16 cellular contexts compared by ENCODE assay signal in genomic region chr16:78775161-78775561, GRCh38.
DNase-seq lines count a peak whose midpoint lies in the region; ATAC-seq and TF ChIP-seq lines count a peak whose summit lies in the region.
"Had no signal": no experiment of that assay in that cellular context is flagged by ENCODE, and none has a peak within 500 bp of the region (broad histone marks: within the 10 kb centered on the region; RNA-seq: fewer than 3 reads in every experiment).

No MANE protein-coding gene starts in this region.

- peaks cover 14% of the 10 kb centered on the region for H3K36me3 Mint-ChIP-seq in activated CD4-positive, alpha-beta T cell treated with anti-CD3 and anti-CD28 coated beads for 36 hours (ENCODE audit: low read depth)
- H3K36me3 Mint-ChIP-seq in activated T-cell treated with anti-CD3 and anti-CD28 coated beads, Interleukin-2, amount 50 U/mL, for 24 hours (ENCODE audit: low read depth), result peaks cover 9% of the 10 kb centered on the region

- CTCF ChIA-PET in activated CD4-positive, alpha-beta T cell treated with anti-CD3 and anti-CD28 coated beads for 36 hours (lab: Charles Lee), result interaction anchor here (2.0 kb wide), 1 partner anchor 124 kb away, joined by 5 read pairs; no protein-coding TSS in a partner anchor

- H3K4me3 Mint-ChIP-seq in activated CD4-positive, alpha-beta T cell treated with anti-CD3 and anti-CD28 coated beads for 36 hours, result no peak overlapping the region
- peak overlapping the region; percentile 6 for H3K4me3 Mint-ChIP-seq in activated T-cell treated with anti-CD3 and anti-CD28 coated beads, Interleukin-2, amount 50 U/mL, for 24 hours
- H3K4me3 Mint-ChIP-seq: immature natural killer cell, nephron progenitor cell had no signal

- no peak overlapping the region for H3K4me2 ChIP-seq in osteoblast (ENCODE audit: insufficient read depth, low read length)
- H3K4me2 ChIP-seq: BLaER1 treated with 17β-estradiol and CSF1 and Interleukin-3, amounts not matched to agents 10 nM and 100 nM; PC-9 had no signal

- TF ChIP-seq CTCF in osteoblast (IDR thresholded peaks at IDR 0.05; ENCODE audit: extremely low read depth, low read depth, low read length), result no peak

- H2AFZ ChIP-seq in osteoblast (ENCODE audit: low read length), result no peak overlapping the region
- H2AFZ ChIP-seq: PC-9 had no signal

- H3K4me1 ChIP-seq in osteoblast (ENCODE audit: insufficient read depth, low read length), result no peaks in the 10 kb centered on the region
- H3K4me1 ChIP-seq: BLaER1 treated with 17β-estradiol and CSF1 and Interleukin-3, amounts not matched to agents 10 nM and 100 nM had no signal

- H3K4me3 ChIP-seq in osteoblast (ENCODE audit: insufficient read depth, low read length), result no peak overlapping the region
- H3K4me3 ChIP-seq: ascending aorta; BLaER1 treated with 17β-estradiol and CSF1 and Interleukin-3, amounts not matched to agents 10 nM and 100 nM; PC-9 had no signal

- no peaks in the 10 kb centered on the region for H3K27me3 ChIP-seq in osteoblast (ENCODE audit: insufficient read depth, low read length)
- H3K27me3 ChIP-seq: ascending aorta; BLaER1 treated with 17β-estradiol and CSF1 and Interleukin-3, amounts not matched to agents 10 nM and 100 nM had no signal

- no peaks in the 10 kb centered on the region for H4K20me1 ChIP-seq in osteoblast (ENCODE audit: insufficient read depth, low read length)
- H4K20me1 ChIP-seq: BLaER1 treated with 17β-estradiol and CSF1 and Interleukin-3, amounts not matched to agents 10 nM and 100 nM had no signal

- peaks cover 75% of the 10 kb centered on the region for H3K4me1 Mint-ChIP-seq in activated CD4-positive, alpha-beta T cell treated with anti-CD3 and anti-CD28 coated beads for 36 hours
- H3K4me1 Mint-ChIP-seq in activated T-cell treated with anti-CD3 and anti-CD28 coated beads, Interleukin-2, amount 50 U/mL, for 24 hours (ENCODE audit: low read depth), result peaks cover 87% of the 10 kb centered on the region

- POLR2A ChIA-PET in activated CD4-positive, alpha-beta T cell treated with anti-CD3 and anti-CD28 coated beads for 36 hours (lab: Charles Lee), result no interaction called here

- peak; percentile 88 for DNase-seq in activated CD4-positive, alpha-beta T cell treated with anti-CD3 and anti-CD28 coated beads for 36 hours
- no peak for DNase-seq in activated CD4-positive, alpha-beta T cell treated with anti-CD3 and anti-CD28 coated beads for 4 hours
- DNase-seq in activated T-cell treated with anti-CD3 and anti-CD28 coated beads, Interleukin-2, amount 50 U/mL, for 24 hours, result peak; percentile 71
- DNase-seq in osteoblast (ENCODE audit: insufficient read length, low spot score, missing footprints) (peak; percentile 65), NCI-H524 treated with DMSO at 0.1 percent for 48 hours (lab: John Stamatoyannopoulos, UW) (no peak), NCI-H510A (lab: John Stamatoyannopoulos, UW) (no peak)
- peak; percentile 79 for DNase-seq in stimulated activated CD8-positive, alpha-beta memory T cell treated with anti-CD3 and anti-CD28 coated beads, Interleukin-4, amount 100 ng/mL, for 48 hours
- DNase-seq: immature natural killer cell, mammary epithelial cell, NCI-H2029 treated with DMSO at 0.1 percent for 48 hours, nephron progenitor cell, PC-9 had no signal

- no peaks in the 10 kb centered on the region for H3K79me2 ChIP-seq in osteoblast (ENCODE audit: insufficient read depth, low read length)

- peaks cover 2% of the 10 kb centered on the region for H3K9me3 Mint-ChIP-seq in activated CD4-positive, alpha-beta T cell treated with anti-CD3 and anti-CD28 coated beads for 36 hours (ENCODE audit: low read depth)
- peaks cover 2% of the 10 kb centered on the region for H3K9me3 Mint-ChIP-seq in activated T-cell treated with anti-CD3 and anti-CD28 coated beads, Interleukin-2, amount 50 U/mL, for 24 hours
- H3K9me3 Mint-ChIP-seq: immature natural killer cell had no signal

- H3K27me3 Mint-ChIP-seq in activated CD4-positive, alpha-beta T cell treated with anti-CD3 and anti-CD28 coated beads for 36 hours, result peaks cover 6% of the 10 kb centered on the region
- no peaks in the 10 kb centered on the region for H3K27me3 Mint-ChIP-seq in activated T-cell treated with anti-CD3 and anti-CD28 coated beads, Interleukin-2, amount 50 U/mL, for 24 hours

- no peaks in the 10 kb centered on the region for H3K9me3 ChIP-seq in osteoblast (ENCODE audit: low read depth, low read length)
- H3K9me3 ChIP-seq: ascending aorta had no signal

- H3K27ac ChIP-seq in osteoblast (ENCODE audit: low read depth, low read length), result no peak overlapping the region
- H3K27ac ChIP-seq: 22Rv1; ascending aorta; BLaER1 treated with 17β-estradiol and CSF1 and Interleukin-3, amounts not matched to agents 10 nM and 100 nM; PC-9 had no signal

- ATAC-seq in activated CD4-positive, alpha-beta T cell treated with anti-CD3 and anti-CD28 coated beads for 36 hours, result peak; percentile 61
- ATAC-seq in GM21825 (IDR thresholded peaks at IDR 0.05; ENCODE audit: unreplicated experiment), result no peak

- H3K27ac Mint-ChIP-seq in activated CD4-positive, alpha-beta T cell treated with anti-CD3 and anti-CD28 coated beads for 36 hours, result peak overlapping the region; percentile 88
- H3K27ac Mint-ChIP-seq in activated T-cell treated with anti-CD3 and anti-CD28 coated beads, Interleukin-2, amount 50 U/mL, for 24 hours, result peak overlapping the region; percentile 95
- H3K27ac Mint-ChIP-seq: immature natural killer cell, nephron progenitor cell had no signal

- H3K36me3 ChIP-seq in osteoblast (ENCODE audit: insufficient read depth, low read length), result no peaks in the 10 kb centered on the region
- H3K36me3 ChIP-seq: ascending aorta; BLaER1 treated with 17β-estradiol and CSF1 and Interleukin-3, amounts not matched to agents 10 nM and 100 nM had no signal

- intact Hi-C loops in activated CD4-positive, alpha-beta T cell treated with anti-CD3 and anti-CD28 coated beads for 36 hours (cut with DNase I, micrococcal nuclease), result loop anchor here (1.0 to 10.0 kb wide), 16 partner anchors 33 to 1070 kb away; partner anchors contain the start of gene MAF (in 2 of the 2)

Comparison
In these comparisons a context has a peak if more than half of its experiments do, and no peak if none do; other contexts are left out.
1. DNase-seq: peak in activated CD4-positive, alpha-beta T cell treated with anti-CD3 and anti-CD28 coated beads for 36 hours (single experiment), activated T-cell treated with anti-CD3 and anti-CD28 coated beads, Interleukin-2, amount 50 U/mL, for 24 hours (single experiment), osteoblast (single experiment) and stimulated activated CD8-positive, alpha-beta memory T cell treated with anti-CD3 and anti-CD28 coated beads, Interleukin-4, amount 100 ng/mL, for 48 hours (single experiment); none in activated CD4-positive, alpha-beta T cell treated with anti-CD3 and anti-CD28 coated beads for 4 hours (0 of 2), NCI-H524 treated with DMSO at 0.1 percent for 48 hours (single experiment) and NCI-H510A (single experiment).